ENCODE assay signal across 7 cellular contexts in genomic region chr9:132241483-132241839, GRCh38.
A peak's percentile ranks its signal among the peaks of the same experiment; 100 is the strongest.
DNase-seq lines count a peak whose midpoint lies in the region; ATAC-seq and TF ChIP-seq lines count a peak whose summit lies in the region.

No MANE protein-coding gene starts in this region.

- H3K9me2 ChIP-seq in GM23338 (ENCODE audit: insufficient read depth) (no peaks in the 10 kb centered on the region), PC-3 (replicated peaks; ENCODE audit: low read length) (no peaks in the 10 kb centered on the region)

- peak overlapping the region; percentile 89 for H3K4me3 Mint-ChIP-seq in GM23338

- H3K36me3 ChIP-seq in GM23338 (ENCODE audit: insufficient read depth) (no peaks in the 10 kb centered on the region), PC-3 (ENCODE audit: low read depth, low read length) (no peaks in the 10 kb centered on the region), skeletal muscle tissue (ENCODE audit: control insufficient read depth in 3 of 3, insufficient read depth in 3 of 3, low read length in 3 of 3) (no peaks in the 10 kb centered on the region)

- peak; percentile 2; the same call in 2 of the 3 replicates for ATAC-seq in GM23338
- no peak for ATAC-seq in PC-3

- H2AFZ ChIP-seq in GM23338 (peak overlapping the region; percentile 96; the same call in 1 of the 2 replicates), PC-3 (ENCODE audit: low read length) (peak overlapping the region; percentile 75)

- H3K4me1 Mint-ChIP-seq in GM23338 = peaks cover 32% of the 10 kb centered on the region

- DNase-seq in GM23338 (ENCODE audit: low spot score) (no peak), PC-3 (no peak), fibroblast of the aortic adventitia (ENCODE audit: low read depth) (no peak), UCSD-AML1 (lab: John Stamatoyannopoulos, UW; ENCODE audit: unreplicated experiment) (no peak), NCI-H1417 treated with DMSO at 0.1 percent for 48 hours (lab: John Stamatoyannopoulos, UW) (no peak), CD1c-positive myeloid dendritic cell (ENCODE audit: extremely low spot score) (no peak)

- no peaks in the 10 kb centered on the region for H3K9me3 ChIP-seq in PC-3 (ENCODE audit: low read length)
- H3K9me3 ChIP-seq in skeletal muscle tissue (ENCODE audit: control insufficient read depth in 3 of 3, low read length in 3 of 3) = no peaks in the 10 kb centered on the region

- intact Hi-C loops in PC-3 (cut with micrococcal nuclease) = loop anchor here (5.0 kb wide), 1 partner anchor 259 kb away; no protein-coding TSS in a partner anchor

- H4K20me1 ChIP-seq in GM23338 (replicated peaks; ENCODE audit: insufficient read depth) (no peaks in the 10 kb centered on the region), PC-3 (ENCODE audit: low read length) (no peaks in the 10 kb centered on the region)

- no TSS peak for BruUV-seq in PC-3 (replicated peaks; lab: Mats Ljungman, UMichigan)

- H3K27me3 ChIP-seq in GM23338 (ENCODE audit: insufficient read depth) (peaks cover 28% of the 10 kb centered on the region), PC-3 (ENCODE audit: low read length) (no peaks in the 10 kb centered on the region), skeletal muscle tissue (ENCODE audit: control insufficient read depth in 3 of 3, insufficient read depth in 3 of 3, low read length in 3 of 3) (peaks cover 20 to 53% (median 23%) of the 10 kb centered on the region in 3 donors)

- H3K9ac ChIP-seq in PC-3 (ENCODE audit: low read length) (no peak overlapping the region), skeletal muscle tissue (ENCODE audit: low read depth in 1 of 3, low read length in 3 of 3) (peak overlapping the region in 1 of 3 donors; percentile 40)

- H3K27me3 Mint-ChIP-seq in GM23338 (ENCODE audit: insufficient read depth, low read depth, poor library complexity) = peaks cover 47% of the 10 kb centered on the region

- H3K4me3 ChIP-seq in GM23338 (peak overlapping the region; percentile 83), PC-3 (ENCODE audit: low read length) (peak overlapping the region; percentile 67), fibroblast of the aortic adventitia (ENCODE audit: low read depth, low read length) (peak overlapping the region; percentile 66), skeletal muscle tissue (ENCODE audit: low read length in 3 of 3) (peak overlapping the region; percentile 65 to 76 (median 75))

- peaks cover 27% of the 10 kb centered on the region for H3K4me1 ChIP-seq in GM23338 (ENCODE audit: insufficient read depth)
- H3K4me1 ChIP-seq in PC-3 (ENCODE audit: insufficient read depth, low read length) = no peaks in the 10 kb centered on the region; the same call in 1 of the 2 replicates
- peaks cover 0 to 20% (median 18%) of the 10 kb centered on the region in 3 donors for H3K4me1 ChIP-seq in skeletal muscle tissue (ENCODE audit: control insufficient read depth in 3 of 3, insufficient read depth in 3 of 3, low read length in 3 of 3)

- no peaks in the 10 kb centered on the region for H3K36me3 Mint-ChIP-seq in GM23338 (ENCODE audit: low read depth)

- H3K79me2 ChIP-seq in GM23338 (replicated peaks; ENCODE audit: insufficient read depth) (no peaks in the 10 kb centered on the region), PC-3 (ENCODE audit: low read length) (no peaks in the 10 kb centered on the region)

- no peaks in the 10 kb centered on the region for H3K9me3 Mint-ChIP-seq in GM23338

- CTCF ChIA-PET in PC-3 (lab: Charles Lee) = interaction anchor here (0.6 to 0.8 kb wide), 2 partner anchors 11 to 18 kb away, joined by 3 to 8 read pairs; no protein-coding TSS in a partner anchor

- H3K27ac ChIP-seq in GM23338 (ENCODE audit: low read depth) = no peak overlapping the region
- no peak overlapping the region for H3K27ac ChIP-seq in PC-3 (ENCODE audit: low read length)
- H3K27ac ChIP-seq in skeletal muscle tissue (ENCODE audit: low read depth, low read length) = no peak overlapping the region

- H3F3A ChIP-seq in GM23338 (replicated peaks; ENCODE audit: low read depth) = 0 out of 2 replicates have a peak, but pooled peaks cover 4% of the 10 kb centered on the region
- no peaks in the 10 kb centered on the region for H3F3A ChIP-seq in PC-3 (ENCODE audit: low read length, unreplicated experiment)

- POLR2A ChIA-PET in PC-3 (lab: Charles Lee; ENCODE audit: unreplicated experiment) = interaction anchor here (0.6 kb wide), 1 partner anchor 829 kb away, joined by 20 read pairs; no protein-coding TSS in a partner anchor

- H3K4me2 ChIP-seq in GM23338 (peak overlapping the region; percentile 99), PC-3 (ENCODE audit: low read length) (peak overlapping the region; percentile 94)

- TF ChIP-seq CTCF in GM23338 (conservative IDR thresholded peaks at IDR 0.05; ENCODE audit: low read depth in 2 of 2) (no peak), PC-3 (conservative IDR thresholded peaks at IDR 0.05; ENCODE audit: low read depth, low read length) (no peak), fibroblast of the aortic adventitia (IDR thresholded peaks at IDR 0.05; ENCODE audit: insufficient read depth, low read length) (no peak)

- H3K27ac Mint-ChIP-seq in GM23338 = no peak overlapping the region

TF ChIP-seq in GM23338, 12 proteins besides CTCF, POLR2A, EP300 and RAD21 (continues in another document):
- no peak for TF ChIP-seq ZNF114 (CRISPR knock-in tag; IDR thresholded peaks at IDR 0.05)
- no peak for TF ChIP-seq EZH2phosphoT487 (IDR thresholded peaks at IDR 0.05; ENCODE audit: unreplicated experiment)
- TF ChIP-seq EZH2 (IDR thresholded peaks at IDR 0.05; ENCODE audit: low read depth, unreplicated experiment) = no peak
- TF ChIP-seq NANOG (IDR thresholded peaks at IDR 0.05; ENCODE audit: borderline replicate concordance) = no peak
- no peak; the same call in 1 of the 2 replicates for TF ChIP-seq POLR2AphosphoS5 (IDR thresholded peaks at IDR 0.05; ENCODE audit: low read depth)
- no peak for TF ChIP-seq REST (IDR thresholded peaks at IDR 0.05; ENCODE audit: unreplicated experiment)
